ENCODE assay signal across 11 cellular contexts in genomic region chr5:124936626-124936933, GRCh38.
DNase-seq lines count a peak whose midpoint lies in the region; ATAC-seq and TF ChIP-seq lines count a peak whose summit lies in the region.
"Had no signal": no experiment of that assay in that cellular context is flagged by ENCODE, and none has a peak within 500 bp of the region (broad histone marks: within the 10 kb centered on the region; RNA-seq: fewer than 3 reads in every experiment).

No MANE protein-coding gene starts in this region.

- TF ChIP-seq CTCF in CD14-positive monocyte (IDR thresholded peaks at IDR 0.05) (no peak), endodermal cell (conservative IDR thresholded peaks at IDR 0.05) (no peak)

- ATAC-seq in GM18870 (IDR thresholded peaks at IDR 0.05; ENCODE audit: unreplicated experiment) = peak; percentile 50
- ATAC-seq in GM21717 (IDR thresholded peaks at IDR 0.05; ENCODE audit: unreplicated experiment) = peak; percentile 48
- ATAC-seq in HG03135 (IDR thresholded peaks at IDR 0.05; ENCODE audit: unreplicated experiment) = peak; percentile 37

- no peak overlapping the region for H4K8ac ChIP-seq in neuronal stem cell (ENCODE audit: low read depth, low read length)

- H3K4me1 Mint-ChIP-seq in CD14-positive monocyte (peaks cover 16% of the 10 kb centered on the region), endodermal cell (peaks cover 6% of the 10 kb centered on the region)
- H3K4me1 Mint-ChIP-seq: activated T-helper 17 cell treated with anti-CD3 and anti-CD28 coated beads, Interleukin-2, amount 50 U/mL, for 72 hours had no signal

- H2BK15ac ChIP-seq in neuronal stem cell (ENCODE audit: low read length) = no peak overlapping the region

- H3K79me1 ChIP-seq in neuronal stem cell (ENCODE audit: low read depth, low read length) = no peaks in the 10 kb centered on the region

- H3K27ac Mint-ChIP-seq in CD14-positive monocyte (no peak overlapping the region), endodermal cell (no peak overlapping the region)
- H3K27ac Mint-ChIP-seq: activated T-helper 17 cell treated with anti-CD3 and anti-CD28 coated beads, Interleukin-2, amount 50 U/mL, for 72 hours; nephron progenitor cell had no signal

- no peak overlapping the region for H3K4me3 ChIP-seq in neuronal stem cell (ENCODE audit: low read length in 2 of 2)
- no peak overlapping the region for H3K4me3 ChIP-seq in SJCRH30
- H3K4me3 ChIP-seq in endodermal cell (ENCODE audit: low read length) = no peak overlapping the region

- H3K18ac ChIP-seq in neuronal stem cell (ENCODE audit: low read length) = no peak overlapping the region

- H3K27me3 Mint-ChIP-seq in CD14-positive monocyte (ENCODE audit: low read depth in 3 of 3) = peaks cover 0 to 2% (median 0%) of the 10 kb centered on the region in 3 donors
- H3K27me3 Mint-ChIP-seq in endodermal cell (ENCODE audit: insufficient read depth) = no peaks in the 10 kb centered on the region
- H3K27me3 Mint-ChIP-seq: activated T-helper 17 cell treated with anti-CD3 and anti-CD28 coated beads, Interleukin-2, amount 50 U/mL, for 72 hours had no signal

- H3K27ac ChIP-seq in neuronal stem cell (replicated peaks; ENCODE audit: low read length) (no peak overlapping the region), SJCRH30 (no peak overlapping the region; the same call in 1 of the 2 replicates), endodermal cell (ENCODE audit: low read depth, low read length) (no peak overlapping the region)

- H3K9me3 ChIP-seq in neuronal stem cell (replicated peaks in 1 of 2; ENCODE audit: control insufficient read depth in 2 of 2, insufficient read depth in 1 of 2, low read depth in 1 of 2, low read length in 2 of 2) (peaks cover 4 to 5% of the 10 kb centered on the region in 2 donors), SJCRH30 (replicated peaks) (no peaks in the 10 kb centered on the region), endodermal cell (ENCODE audit: control insufficient read depth, low read length) (peaks cover 18% of the 10 kb centered on the region)

- no peak overlapping the region for H4K91ac ChIP-seq in neuronal stem cell (ENCODE audit: low read depth, low read length, poor library complexity)

- H3K36me3 ChIP-seq in neuronal stem cell (replicated peaks in 1 of 2; ENCODE audit: control insufficient read depth in 2 of 2, insufficient read depth in 2 of 2, low read length in 2 of 2) = no peaks in the 10 kb centered on the region
- no peaks in the 10 kb centered on the region for H3K36me3 ChIP-seq in SJCRH30
- H3K36me3 ChIP-seq in endodermal cell (ENCODE audit: control insufficient read depth, insufficient read depth, low read length) = no peaks in the 10 kb centered on the region

- H3K36me3 Mint-ChIP-seq in CD14-positive monocyte (peaks cover 0 to 4% of the 10 kb centered on the region in 2 donors), endodermal cell (ENCODE audit: low read depth) (peaks cover 13% of the 10 kb centered on the region)

- H3K9me3 Mint-ChIP-seq in CD14-positive monocyte (peaks cover 4 to 12% (median 6%) of the 10 kb centered on the region in 7 donors), endodermal cell (peaks cover 21% of the 10 kb centered on the region)

- H2AFZ ChIP-seq in neuronal stem cell (ENCODE audit: low read length) = no peak overlapping the region

- no peak overlapping the region for H3K14ac ChIP-seq in neuronal stem cell (ENCODE audit: low read length)

- H3K9ac ChIP-seq in neuronal stem cell (ENCODE audit: low read depth, low read length, poor library complexity) (no peak overlapping the region), endodermal cell (ENCODE audit: extremely low read depth, low read length, poor library complexity, severe bottlenecking) (no peak overlapping the region)

- H2AK5ac ChIP-seq in neuronal stem cell (ENCODE audit: low read depth, low read length) = no peak overlapping the region

- DNase-seq in germinal center (ENCODE audit: low spot score) = peak; percentile 20
- DNase-seq in neuronal stem cell (ENCODE audit: low spot score) = no peak
- DNase-seq in SJCRH30 = no peak
- no peak for DNase-seq in CD14-positive monocyte (ENCODE audit: low spot score)
- DNase-seq in endodermal cell = no peak
- DNase-seq: NCI-H2107, nephron progenitor cell had no signal

- intact Hi-C loops in CD14-positive monocyte (cut with micrococcal nuclease) = no loop called here

- H3K4ac ChIP-seq in neuronal stem cell (ENCODE audit: low read length) = no peak overlapping the region

- no peak overlapping the region for H2BK5ac ChIP-seq in neuronal stem cell (ENCODE audit: low read length)

- H3K4me1 ChIP-seq in neuronal stem cell (ENCODE audit: control insufficient read depth in 2 of 2, insufficient read depth in 1 of 2, low read depth in 1 of 2, low read length in 2 of 2) (peaks cover 3% of the 10 kb centered on the region in 2 donors), SJCRH30 (peaks cover 3% of the 10 kb centered on the region; the same call in 1 of the 2 replicates), endodermal cell (ENCODE audit: control insufficient read depth, insufficient read depth, low read length) (no peaks in the 10 kb centered on the region)

- H3K27me3 ChIP-seq in neuronal stem cell (ENCODE audit: control insufficient read depth in 3 of 3, insufficient read depth in 3 of 3, low read depth in 1 of 3, low read length in 3 of 3) = no peaks in the 10 kb centered on the region
- H3K27me3 ChIP-seq in SJCRH30 = no peaks in the 10 kb centered on the region; the same call in 1 of the 2 replicates
- H3K27me3 ChIP-seq in endodermal cell (ENCODE audit: control insufficient read depth, insufficient read depth, low read length, poor library complexity, severe bottlenecking) = no peaks in the 10 kb centered on the region

- no peak overlapping the region for H3K4me2 ChIP-seq in neuronal stem cell (ENCODE audit: insufficient read depth, low read length, poor library complexity, severe bottlenecking)

- no peak overlapping the region for H3K4me3 Mint-ChIP-seq in CD14-positive monocyte
- no peak overlapping the region for H3K4me3 Mint-ChIP-seq in endodermal cell
- H3K4me3 Mint-ChIP-seq: activated T-helper 17 cell treated with anti-CD3 and anti-CD28 coated beads, Interleukin-2, amount 50 U/mL, for 72 hours; nephron progenitor cell had no signal

- H2BK120ac ChIP-seq in neuronal stem cell (ENCODE audit: low read depth, low read length) = no peak overlapping the region

- no CpG with 5 or more reads among the region's 4 CpGs for WGBS in neuronal stem cell (ENCODE audit: extremely low coverage in 2 of 2, insufficient read length in 2 of 2, insufficient replicate concordance in 1 of 2), 2 donors
- 83 to 90% methylated on average over 1 to 4 of the region's 4 CpGs for WGBS in endodermal cell (ENCODE audit: insufficient coverage in 1 of 2, insufficient read length in 1 of 2), 2 experiments

- no peak overlapping the region for H2BK12ac ChIP-seq in neuronal stem cell (ENCODE audit: low read length)

- no peak overlapping the region for H3K23ac ChIP-seq in neuronal stem cell (ENCODE audit: low read depth, low read length, poor library complexity)
